Comparison of ENCODE assay signal across 9 cellular contexts in the genomic region with DNA sequence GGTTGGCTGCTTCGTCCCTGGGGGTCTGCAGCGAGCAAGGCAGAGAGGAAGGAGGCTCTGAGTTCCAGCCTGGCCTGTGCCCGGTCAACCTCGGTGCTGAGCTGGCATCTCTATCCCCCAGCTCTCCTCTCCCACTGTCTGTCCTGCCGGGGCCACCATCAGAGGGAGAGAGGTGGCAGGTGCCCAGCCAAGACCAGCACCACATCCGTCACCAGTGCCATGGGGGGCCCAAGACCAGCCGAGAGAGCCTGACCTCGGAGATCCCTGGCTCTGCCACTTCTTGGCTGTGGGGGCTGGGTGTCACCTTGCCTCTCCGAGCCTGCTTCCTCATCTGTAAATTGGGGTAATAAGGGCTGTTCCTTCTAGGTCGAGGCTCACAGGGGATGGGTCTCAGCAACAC. TPM values are rescaled to one million over a fixed set of nuclear protein-coding genes. Genes with fewer than 3 reads are reported as not detected.
A peak's percentile ranks its signal among the peaks of the same experiment; 100 is the strongest.
DNase-seq lines count a peak whose midpoint lies in the region; ATAC-seq lines count a peak whose summit lies in the region.
"Had no signal": no experiment of that assay in that cellular context is flagged by ENCODE, and none has a peak within 500 bp of the region (broad histone marks: within the 10 kb centered on the region; RNA-seq: fewer than 3 reads in every experiment).

No MANE protein-coding gene starts in this region.

- intact Hi-C loops in CD4-positive, alpha-beta memory T cell (cut with micrococcal nuclease): loop anchor here (10.0 kb wide), 1 partner anchor 158 kb away; no protein-coding TSS in a partner anchor

- peaks cover 33% of the 10 kb centered on the region for H3K4me1 ChIP-seq in CD4-positive, alpha-beta memory T cell (ENCODE audit: insufficient read depth, low read length)

- no peak overlapping the region for H3K27ac ChIP-seq in CD4-positive, alpha-beta memory T cell (ENCODE audit: low read depth, low read length)

- ATAC-seq in naive thymus-derived CD8-positive, alpha-beta T cell: peak in 1 of 2 donors; percentile 1
- ATAC-seq in HG03432 (IDR thresholded peaks at IDR 0.05; ENCODE audit: unreplicated experiment): no peak

- H3K4me1 Mint-ChIP-seq in CD4-positive, alpha-beta memory T cell: peaks cover 10 to 47% (median 28%) of the 10 kb centered on the region in 4 donors
- H3K4me1 Mint-ChIP-seq in activated naive CD8-positive, alpha-beta T cell (ENCODE audit: low read depth): peaks cover 38% of the 10 kb centered on the region
- peaks cover 18 to 57% (median 48%) of the 10 kb centered on the region in 4 donors for H3K4me1 Mint-ChIP-seq in naive thymus-derived CD8-positive, alpha-beta T cell

- CTCF ChIA-PET in CD4-positive, alpha-beta memory T cell (lab: Charles Lee; ENCODE audit: partially characterized antibody): interaction anchor here (0.7 to 6.4 kb wide), 7 partner anchors 9 to 179 kb away, joined by 3 to 138 read pairs (median 4); no protein-coding TSS in a partner anchor

- no peaks in the 10 kb centered on the region for H3K9me3 Mint-ChIP-seq in CD4-positive, alpha-beta memory T cell
- H3K9me3 Mint-ChIP-seq in activated naive CD8-positive, alpha-beta T cell (ENCODE audit: low read depth): no peaks in the 10 kb centered on the region
- H3K9me3 Mint-ChIP-seq in naive thymus-derived CD8-positive, alpha-beta T cell: no peaks in the 10 kb centered on the region

- H3K4me3 Mint-ChIP-seq in CD4-positive, alpha-beta memory T cell: peak overlapping the region in 4 of 8 donors; percentile 21 to 59 (median 34)
- no peak overlapping the region for H3K4me3 Mint-ChIP-seq in activated naive CD8-positive, alpha-beta T cell
- H3K4me3 Mint-ChIP-seq in naive thymus-derived CD8-positive, alpha-beta T cell: peak overlapping the region in 9 of 10 donors; percentile 36 to 85 (median 63)

- peak in 1 of 5 donors; percentile 17 for DNase-seq in CD4-positive, alpha-beta memory T cell
- DNase-seq in Kasumi-1 (lab: John Stamatoyannopoulos, UW) (peak; percentile 49 to 54), NCI-H1092 (lab: John Stamatoyannopoulos, UW) (no peak), cerebellum (ENCODE audit: low spot score) (no peak)
- DNase-seq in naive thymus-derived CD8-positive, alpha-beta T cell: no peak
- no peak for DNase-seq in NK-92 treated with Interleukin-12 subunit alpha and Interleukin-12 subunit beta, amount 100 ng/mL, for 24 hours (lab: John Stamatoyannopoulos, UW)

- H3K36me3 ChIP-seq in CD4-positive, alpha-beta memory T cell (ENCODE audit: insufficient read depth, low read length): no peaks in the 10 kb centered on the region

- H3K27me3 Mint-ChIP-seq in CD4-positive, alpha-beta memory T cell: no peaks in the 10 kb centered on the region
- H3K27me3 Mint-ChIP-seq in activated naive CD8-positive, alpha-beta T cell: no peaks in the 10 kb centered on the region
- H3K27me3 Mint-ChIP-seq in naive thymus-derived CD8-positive, alpha-beta T cell: no peaks in the 10 kb centered on the region

- no peaks in the 10 kb centered on the region for H3K36me3 Mint-ChIP-seq in CD4-positive, alpha-beta memory T cell
- H3K36me3 Mint-ChIP-seq in activated naive CD8-positive, alpha-beta T cell: no peaks in the 10 kb centered on the region
- no peaks in the 10 kb centered on the region for H3K36me3 Mint-ChIP-seq in naive thymus-derived CD8-positive, alpha-beta T cell

- H3K27ac Mint-ChIP-seq in CD4-positive, alpha-beta memory T cell: peak overlapping the region in 5 of 7 donors; percentile 21 to 59 (median 41)
- peak overlapping the region; percentile 41 for H3K27ac Mint-ChIP-seq in activated naive CD8-positive, alpha-beta T cell
- peak overlapping the region; percentile 31 to 87 (median 67) for H3K27ac Mint-ChIP-seq in naive thymus-derived CD8-positive, alpha-beta T cell

- no peaks in the 10 kb centered on the region for H3K9me3 ChIP-seq in CD4-positive, alpha-beta memory T cell (ENCODE audit: control insufficient read depth in 1 of 2, low read length in 2 of 2)

- no peaks in the 10 kb centered on the region for H3K27me3 ChIP-seq in CD4-positive, alpha-beta memory T cell (ENCODE audit: insufficient read depth, low read length)

- POLR2A ChIA-PET in CD4-positive, alpha-beta memory T cell (lab: Charles Lee; ENCODE audit: partially characterized antibody): interaction anchor here (1.6 kb wide), 1 partner anchor 48 kb away, joined by 7 read pairs; no protein-coding TSS in a partner anchor
- POLR2A ChIA-PET in naive thymus-derived CD8-positive, alpha-beta T cell (lab: Charles Lee): interaction anchor here (0.5 to 2.5 kb wide), 3 partner anchors 49 to 1035 kb away, joined by 5 to 12 read pairs (median 8); partner anchors contain the start of genes CYB5D2 and ZZEF1

- H3K4me3 ChIP-seq in CD4-positive, alpha-beta memory T cell (ENCODE audit: low read length in 2 of 2): no peak overlapping the region

RNA-seq across cellular contexts. Expression of gene P2RX1, which starts 0.6 kb away (rescaled TPM):
- not detected for total RNA-seq in CD4-positive, alpha-beta memory T cell
- not detected for polyA plus RNA-seq in CD4-positive, alpha-beta memory T cell
- total RNA-seq in naive thymus-derived CD8-positive, alpha-beta T cell: 1 to 10 TPM; 1.1 to 1.6 TPM
- polyA plus RNA-seq in naive thymus-derived CD8-positive, alpha-beta T cell: not detected
- 0.27 TPM for total RNA-seq in cerebellum
- total RNA-seq: kidney epithelial cell had no signal

RNA-seq across cellular contexts. Expression of gene CAMKK1, which starts 24.0 kb away (rescaled TPM):
- total RNA-seq in CD4-positive, alpha-beta memory T cell: 1 to 10 TPM; 3.5 TPM
- 1 to 10 TPM in 1 of 2 donors, under 1 TPM in 1; 0.18 to 2.6 TPM for polyA plus RNA-seq in CD4-positive, alpha-beta memory T cell
- 1 to 10 TPM; 5.0 to 5.3 TPM for total RNA-seq in naive thymus-derived CD8-positive, alpha-beta T cell
- 1 to 10 TPM in 1 of 3 donors, under 1 TPM in 2; 0.33 to 1.5 (median 0.77) TPM for polyA plus RNA-seq in naive thymus-derived CD8-positive, alpha-beta T cell
- total RNA-seq in cerebellum: 11.8 TPM

RNA-seq across cellular contexts. Expression of gene ATP2A3, which starts 47.4 kb away (rescaled TPM):
- 100 to 1,000 TPM; 157 to 177 TPM for total RNA-seq in CD4-positive, alpha-beta memory T cell
- 10 to 100 TPM; 34.4 to 89.0 TPM for polyA plus RNA-seq in CD4-positive, alpha-beta memory T cell
- total RNA-seq in naive thymus-derived CD8-positive, alpha-beta T cell: 100 to 1,000 TPM; 140 to 144 TPM
- polyA plus RNA-seq in naive thymus-derived CD8-positive, alpha-beta T cell: 10 to 100 TPM; 37.4 to 71.3 (median 47.7) TPM
- total RNA-seq in cerebellum: 2.0 TPM

Comparison
In these comparisons a context has a peak if more than half of its experiments do, and no peak if none do; other contexts are left out.
1. DNase-seq: peak in Kasumi-1 (2 of 2); none in naive thymus-derived CD8-positive, alpha-beta T cell (0 of 10), NK-92 treated with Interleukin-12 subunit alpha and Interleukin-12 subunit beta, amount 100 ng/mL, for 24 hours (single experiment), NCI-H1092 (single experiment) and cerebellum (single experiment).
2. RNA of gene ATP2A3, which starts 47.4 kb away (total RNA-seq): 157 to 177 TPM in CD4-positive, alpha-beta memory T cell and 140 to 144 TPM in naive thymus-derived CD8-positive, alpha-beta T cell; 2.0 TPM in cerebellum (single experiment); every median in the first group is over 10 times any median in the second.
3. Peak in every context shown above with its lines, with median percentiles within 50 percentile points of each other: H3K27ac Mint-ChIP-seq.